In genomic region chr1:219500327-219500897, GRCh38 we compare ENCODE assay signal across 32 cellular contexts.
"Had no signal": no experiment of that assay in that cellular context is flagged by ENCODE, and none has a peak within 500 bp of the region (broad histone marks: within the 10 kb centered on the region; RNA-seq: fewer than 3 reads in every experiment).

No MANE protein-coding gene starts in this region.

- H3K36me3 ChIP-seq: WERI-Rb-1 had no signal

- DNase-seq: activated CD4-positive, alpha-beta T cell treated with anti-CD3 and anti-CD28 coated beads for 1 hour; activated CD4-positive, alpha-beta T cell treated with anti-CD3 and anti-CD28 coated beads for 48 hours; activated CD4-positive, alpha-beta T cell treated with anti-CD3 and anti-CD28 coated beads, Interleukin-2, amount 50 U/mL, for 4 hours; activated CD4-positive, CD25-positive, alpha-beta regulatory T cell; activated CD8-positive, alpha-beta T cell treated with anti-CD3 and anti-CD28 coated beads for 36 hours; activated effector memory CD4-positive, alpha-beta T cell treated with Interleukin-2 at 50 U/mL for 16 hours; activated naive CD4-positive, alpha-beta T cell treated with anti-CD3 and anti-CD28 coated beads, Interleukin-2, amount 10 ng/mL, durations not matched to agents 7 days and 5 days; activated naive CD8-positive, alpha-beta T cell treated with anti-CD3 and anti-CD28 coated beads, Interleukin-2, amount 50 U/mL, for 24 hours; activated T-cell treated with anti-CD3 and anti-CD28 coated beads, Interleukin-2, amount 50 U/mL, for 24 hours; anterior cingulate cortex; caudate nucleus; cerebellar nuclear complex; MM.1S; MV-4-11; NCI-H1092; NCI-H1436 treated with DMSO at 0.1 percent for 48 hours; NCI-H1694 treated with DMSO at 0.1 percent for 48 hours; NCI-H2029; NCI-H510A; NCI-H526; NCI-H748 treated with DMSO at 0.1 percent for 48 hours; NK-92 treated with Interleukin-12 subunit alpha and Interleukin-12 subunit beta, amount 100 ng/mL, for 24 hours; PC-9; T1000; WERI-Rb-1 had no signal

- H3K9me3 Mint-ChIP-seq: activated naive CD4-positive, alpha-beta T cell treated with anti-CD3 and anti-CD28 coated beads, Interleukin-2, amount 10 ng/mL, durations not matched to agents 7 days and 5 days; activated naive CD8-positive, alpha-beta T cell treated with anti-CD3 and anti-CD28 coated beads, Interleukin-2, amount 50 U/mL, for 24 hours; activated T-cell treated with anti-CD3 and anti-CD28 coated beads, Interleukin-2, amount 50 U/mL, for 24 hours had no signal

- H3K36me3 Mint-ChIP-seq: activated naive CD4-positive, alpha-beta T cell treated with anti-CD3 and anti-CD28 coated beads, Interleukin-2, amount 10 ng/mL, durations not matched to agents 7 days and 5 days; activated naive CD8-positive, alpha-beta T cell; brain had no signal

- H3K4me1 Mint-ChIP-seq: activated naive CD4-positive, alpha-beta T cell treated with anti-CD3 and anti-CD28 coated beads, Interleukin-2, amount 10 ng/mL, durations not matched to agents 7 days and 5 days; activated naive CD8-positive, alpha-beta T cell treated with anti-CD3 and anti-CD28 coated beads, Interleukin-2, amount 50 U/mL, for 24 hours had no signal

- H3K4me3 ChIP-seq: PC-9, SK-N-MC had no signal

- ATAC-seq: activated CD8-positive, alpha-beta T cell treated with anti-CD3 and anti-CD28 coated beads for 36 hours; activated naive CD8-positive, alpha-beta T cell treated with anti-CD3 and anti-CD28 coated beads, Interleukin-2, amount 50 U/mL, for 24 hours; Right ventricle myocardium inferior had no signal

- FAIRE-seq: bronchial epithelial cell, RCC 7860 had no signal

- H3K4me2 ChIP-seq: PC-9 had no signal

- H3K27ac ChIP-seq: PC-9, RWPE1, SK-N-MC, WERI-Rb-1 had no signal

- H3K4me3 Mint-ChIP-seq: activated CD8-positive, alpha-beta T cell treated with anti-CD3 and anti-CD28 coated beads for 36 hours; activated naive CD4-positive, alpha-beta T cell treated with anti-CD3 and anti-CD28 coated beads, Interleukin-2, amount 10 ng/mL, durations not matched to agents 7 days and 5 days; activated naive CD8-positive, alpha-beta T cell; activated naive CD8-positive, alpha-beta T cell treated with anti-CD3 and anti-CD28 coated beads, Interleukin-2, amount 50 U/mL, for 24 hours; activated T-cell treated with anti-CD3 and anti-CD28 coated beads, Interleukin-2, amount 50 U/mL, for 24 hours; brain had no signal

- H3K27ac Mint-ChIP-seq: activated CD8-positive, alpha-beta T cell treated with anti-CD3 and anti-CD28 coated beads for 36 hours; activated naive CD4-positive, alpha-beta T cell treated with anti-CD3 and anti-CD28 coated beads, Interleukin-2, amount 10 ng/mL, durations not matched to agents 7 days and 5 days; activated naive CD8-positive, alpha-beta T cell; activated naive CD8-positive, alpha-beta T cell treated with anti-CD3 and anti-CD28 coated beads, Interleukin-2, amount 50 U/mL, for 24 hours; activated T-cell treated with anti-CD3 and anti-CD28 coated beads, Interleukin-2, amount 50 U/mL, for 24 hours; brain had no signal

- H3K27me3 Mint-ChIP-seq: activated CD8-positive, alpha-beta T cell treated with anti-CD3 and anti-CD28 coated beads for 36 hours; activated naive CD4-positive, alpha-beta T cell treated with anti-CD3 and anti-CD28 coated beads, Interleukin-2, amount 10 ng/mL, durations not matched to agents 7 days and 5 days; activated naive CD8-positive, alpha-beta T cell; activated naive CD8-positive, alpha-beta T cell treated with anti-CD3 and anti-CD28 coated beads, Interleukin-2, amount 50 U/mL, for 24 hours; activated T-cell treated with anti-CD3 and anti-CD28 coated beads, Interleukin-2, amount 50 U/mL, for 24 hours had no signal

- H2AFZ ChIP-seq: PC-9 had no signal
